In genomic region chr6:86477510-86478166, GRCh38 we compare ENCODE assay signal across 17 cellular contexts.
DNase-seq lines count a peak whose midpoint lies in the region; ATAC-seq, FAIRE-seq and TF ChIP-seq lines count a peak whose summit lies in the region.
"Had no signal": no experiment of that assay in that cellular context is flagged by ENCODE, and none has a peak within 500 bp of the region (broad histone marks: within the 10 kb centered on the region; RNA-seq: fewer than 3 reads in every experiment).

No MANE protein-coding gene starts in this region.

- no peak overlapping the region for H3K4me3 Mint-ChIP-seq in neural crest cell
- no peak overlapping the region for H3K4me3 Mint-ChIP-seq in CD4-positive, alpha-beta T cell
- H3K4me3 Mint-ChIP-seq: activated B cell treated with CpG ODN at 0.5 μM for 24 hours had no signal

- no peak for ATAC-seq in GM21723 (IDR thresholded peaks at IDR 0.05; ENCODE audit: unreplicated experiment)
- ATAC-seq in CD4-positive, alpha-beta T cell (ENCODE audit: poor library complexity): no peak
- ATAC-seq: left colon had no signal

- H3K9me3 ChIP-seq in MM.1S (replicated peaks; ENCODE audit: insufficient read depth, low read length): no peaks in the 10 kb centered on the region
- H3K9me3 ChIP-seq in H1 (ENCODE audit: insufficient read depth in 2 of 2, low read depth in 1 of 2, low read length in 1 of 2): no peaks in the 10 kb centered on the region
- H3K9me3 ChIP-seq in CD4-positive, alpha-beta T cell (ENCODE audit: control insufficient read depth, low read length): peaks cover 3% of the 10 kb centered on the region
- H3K9me3 ChIP-seq: suprapubic skin had no signal

- H3K23ac ChIP-seq in H1 (ENCODE audit: insufficient read length): no peak overlapping the region

- CTCF ChIA-PET in H1 (lab: Charles Lee; ENCODE audit: partially characterized antibody): no interaction called here
- CTCF ChIA-PET in CD4-positive, alpha-beta T cell (lab: Charles Lee): no interaction called here

- no peak overlapping the region for H3K4ac ChIP-seq in H1 (replicated peaks; ENCODE audit: insufficient read length, low read depth, low read length)

- H3K9me3 Mint-ChIP-seq in neural crest cell: no peaks in the 10 kb centered on the region
- peaks cover 5% of the 10 kb centered on the region for H3K9me3 Mint-ChIP-seq in CD4-positive, alpha-beta T cell
- H3K9me3 Mint-ChIP-seq: activated B cell treated with CpG ODN at 0.5 μM for 24 hours had no signal

- peak; percentile 94 for FAIRE-seq in H1 (lab: Jason Lieb, UNC)
- FAIRE-seq: GM12891 had no signal

- H3K27ac Mint-ChIP-seq in neural crest cell (ENCODE audit: unreplicated experiment): peak overlapping the region; percentile 86
- H3K27ac Mint-ChIP-seq in CD4-positive, alpha-beta T cell: no peak overlapping the region
- H3K27ac Mint-ChIP-seq: activated B cell treated with CpG ODN at 0.5 μM for 24 hours had no signal

- no peak overlapping the region for H4K5ac ChIP-seq in H1 (ENCODE audit: insufficient read length, low read depth, low read length)

- H2BK15ac ChIP-seq in H1 (ENCODE audit: low read length): no peak overlapping the region

- no peaks in the 10 kb centered on the region for H4K20me1 ChIP-seq in MM.1S (ENCODE audit: insufficient read depth, low read length)
- no peaks in the 10 kb centered on the region for H4K20me1 ChIP-seq in H1 (replicated peaks in 1 of 2; ENCODE audit: control insufficient read depth in 1 of 2, insufficient read depth in 2 of 2, low read length in 2 of 2)

- no peak overlapping the region for H2BK120ac ChIP-seq in H1 (replicated peaks; ENCODE audit: low read depth, low read length)

- TF ChIP-seq POLR2A in H1 (IDR thresholded peaks at IDR 0.05; ENCODE audit: control extremely low read depth in 1 of 2, low read depth in 2 of 2, low read length in 2 of 2): no peak

- no peak overlapping the region for H2BK5ac ChIP-seq in H1 (ENCODE audit: low read depth, low read length)

- no peak overlapping the region for H3K14ac ChIP-seq in H1 (ENCODE audit: insufficient read length)

- POLR2A ChIA-PET in H1 (lab: Charles Lee; ENCODE audit: partially characterized antibody): no interaction called here
- POLR2A ChIA-PET in CD4-positive, alpha-beta T cell (lab: Charles Lee): no interaction called here

- H3K27me3 Mint-ChIP-seq in neural crest cell (ENCODE audit: low read depth): no peaks in the 10 kb centered on the region
- H3K27me3 Mint-ChIP-seq in CD4-positive, alpha-beta T cell: no peaks in the 10 kb centered on the region
- H3K27me3 Mint-ChIP-seq: activated B cell treated with CpG ODN at 0.5 μM for 24 hours had no signal

- peaks cover 13% of the 10 kb centered on the region for H3K4me1 Mint-ChIP-seq in neural crest cell
- no peaks in the 10 kb centered on the region for H3K4me1 Mint-ChIP-seq in CD4-positive, alpha-beta T cell (ENCODE audit: low read depth)
- H3K4me1 Mint-ChIP-seq: activated B cell treated with CpG ODN at 0.5 μM for 24 hours had no signal

- no peaks in the 10 kb centered on the region for H3K23me2 ChIP-seq in H1 (ENCODE audit: low read depth, low read length)

- H3K18ac ChIP-seq in H1 (ENCODE audit: extremely low read depth, low read length): no peak overlapping the region

- H2BK20ac ChIP-seq in H1 (ENCODE audit: low read length): no peak overlapping the region

- H3K9ac ChIP-seq in MM.1S (ENCODE audit: low read length) (peak overlapping the region; percentile 86), H1 (replicated peaks in 1 of 4; ENCODE audit: extremely low read depth in 1 of 4, low read depth in 3 of 4, low read length in 3 of 4) (no peak overlapping the region)

- H3K79me2 ChIP-seq in MM.1S (ENCODE audit: low read length) (no peaks in the 10 kb centered on the region), H1 (ENCODE audit: control insufficient read depth in 1 of 2, insufficient read depth in 2 of 2, low read length in 2 of 2) (no peaks in the 10 kb centered on the region)

- DNase-seq in DMS53 treated with DMSO at 0.1 percent for 48 hours (lab: John Stamatoyannopoulos, UW; ENCODE audit: unreplicated experiment) (peak; percentile 15), MM.1S (peak; percentile 92), H1 (ENCODE audit: low read depth in 1 of 2, low spot score in 2 of 2) (peak in 1 of 2 experiments; percentile 43), neural crest cell (ENCODE audit: low read depth, low spot score) (no peak), NCI-H226 (no peak), coronary artery (ENCODE audit: low spot score) (no peak)
- DNase-seq in CD4-positive, alpha-beta T cell: no peak
- DNase-seq: activated B cell treated with CpG ODN at 0.5 μM for 24 hours; activated effector memory CD4-positive, alpha-beta T cell treated with Interleukin-2 at 50 U/mL for 16 hours; effector memory CD4-positive, alpha-beta T cell; GDM1; IMR-90; left colon; SIG-M5 had no signal

- H3K27ac ChIP-seq in MM.1S (ENCODE audit: low read length) (peak overlapping the region; percentile 92), H1 (ENCODE audit: low read depth, low read length) (no peak overlapping the region), coronary artery (no peak overlapping the region)
- H3K27ac ChIP-seq in CD4-positive, alpha-beta T cell (ENCODE audit: low read depth, low read length): no peak overlapping the region
- H3K27ac ChIP-seq: suprapubic skin had no signal

- no peak for TF ChIP-seq EP300 in H1 (IDR thresholded peaks at IDR 0.05; ENCODE audit: borderline replicate concordance in 1 of 2, low read depth in 2 of 2, low read length in 2 of 2)

- H3F3A ChIP-seq in MM.1S (ENCODE audit: insufficient read depth, low read length): peaks cover 24% of the 10 kb centered on the region

- H3K9me2 ChIP-seq in MM.1S (replicated peaks; ENCODE audit: insufficient read depth, low read length): no peaks in the 10 kb centered on the region

- no peaks in the 10 kb centered on the region for H3K36me3 ChIP-seq in MM.1S (replicated peaks; ENCODE audit: insufficient read depth, low read length)
- H3K36me3 ChIP-seq in H1 (ENCODE audit: control insufficient read depth in 2 of 4, insufficient read depth in 4 of 4, low read length in 3 of 4): no peaks in the 10 kb centered on the region
- H3K36me3 ChIP-seq: suprapubic skin had no signal

- H3K4me1 ChIP-seq in MM.1S (ENCODE audit: low read length) (peaks cover 24% of the 10 kb centered on the region), H1 (replicated peaks in 1 of 4; ENCODE audit: control insufficient read depth in 3 of 4, insufficient read depth in 4 of 4, low read length in 3 of 4) (peaks cover 0 to 6% (median 4%) of the 10 kb centered on the region in 4 experiments; a peak in 6 of 7 replicates)
- H3K4me1 ChIP-seq: suprapubic skin had no signal

- no peak overlapping the region for H3K56ac ChIP-seq in H1 (replicated peaks; ENCODE audit: insufficient read length, low read depth, low read length)

- 77% methylated on average over 9 of the region's 9 CpGs; no CpG with 5 or more reads in 1 of the 2 experiments for WGBS in H1 (ENCODE audit: extremely low coverage in 1 of 2, insufficient coverage in 1 of 2, insufficient read length in 1 of 2, insufficient replicate concordance in 2 of 2, low coverage in 1 of 2, low lambda C conversion rate in 2 of 2, missing lambda C conversion rate in 1 of 2), 2 experiments

- no peak for TF ChIP-seq RAD21 in H1 (IDR thresholded peaks at IDR 0.05 in 1 of 2, conservative IDR thresholded peaks at IDR 0.05 in 1 of 2; ENCODE audit: low read depth in 2 of 2, low read length in 2 of 2)

- no peaks in the 10 kb centered on the region for H3K27me3 ChIP-seq in MM.1S (replicated peaks; ENCODE audit: insufficient read depth, low read length)
- H3K27me3 ChIP-seq in H1 (replicated peaks in 1 of 4; ENCODE audit: control insufficient read depth in 3 of 4, extremely low read depth in 1 of 4, insufficient read depth in 3 of 4, low read length in 3 of 4): no peaks in the 10 kb centered on the region
- H3K27me3 ChIP-seq in CD4-positive, alpha-beta T cell (ENCODE audit: control insufficient read depth, insufficient read depth, low read length): no peaks in the 10 kb centered on the region
- H3K27me3 ChIP-seq: suprapubic skin had no signal

- H3K79me1 ChIP-seq in H1 (ENCODE audit: low read depth, low read length): no peaks in the 10 kb centered on the region

- peak overlapping the region; percentile 65; the same call in 1 of the 2 replicates for H2AK5ac ChIP-seq in H1 (ENCODE audit: low read depth, low read length)

- H3K36me3 Mint-ChIP-seq in neural crest cell (ENCODE audit: low read depth): no peaks in the 10 kb centered on the region
- no peaks in the 10 kb centered on the region for H3K36me3 Mint-ChIP-seq in CD4-positive, alpha-beta T cell (ENCODE audit: low read depth)

- peak overlapping the region; percentile 48 for H3K4me3 ChIP-seq in MM.1S (ENCODE audit: low read length)
- H3K4me3 ChIP-seq in H1 (ENCODE audit: extremely low read depth in 1 of 4, insufficient read depth in 2 of 4, low read depth in 3 of 4, low read length in 4 of 4): no peak overlapping the region
- H3K4me3 ChIP-seq in coronary artery: no peak overlapping the region
- H3K4me3 ChIP-seq: suprapubic skin had no signal

- intact Hi-C loops in CD4-positive, alpha-beta T cell (cut with DNase I, micrococcal nuclease): no loop called here

- H4K91ac ChIP-seq in H1 (replicated peaks; ENCODE audit: insufficient read length, low read length): no peak overlapping the region

- H2AFZ ChIP-seq in MM.1S (ENCODE audit: low read length): peak overlapping the region; percentile 29; the same call in 1 of the 2 replicates
- peak overlapping the region; percentile 28 for H2AFZ ChIP-seq in H1 (ENCODE audit: low read length)

- H3K4me2 ChIP-seq in MM.1S (ENCODE audit: low read depth, low read length) (peak overlapping the region; percentile 83), H1 (ENCODE audit: insufficient read depth in 1 of 2, low read depth in 2 of 2, low read length in 2 of 2) (no peak overlapping the region)

- peak overlapping the region; percentile 80; the same call in 1 of the 2 replicates for H2BK12ac ChIP-seq in H1 (ENCODE audit: low read depth, low read length)

- TF ChIP-seq CTCF in MM.1S (IDR thresholded peaks at IDR 0.05; ENCODE audit: low read length): no peak
- no peak for TF ChIP-seq CTCF in H1 (IDR thresholded peaks at IDR 0.05; ENCODE audit: control extremely low read depth in 1 of 3, insufficient read depth in 1 of 3, low read depth in 1 of 3, low read length in 3 of 3)
- no peak for TF ChIP-seq CTCF in neural crest cell (conservative IDR thresholded peaks at IDR 0.05)
- no peak for TF ChIP-seq CTCF in coronary artery (IDR thresholded peaks at IDR 0.05)
- no peak for TF ChIP-seq CTCF in CD4-positive, alpha-beta T cell (IDR thresholded peaks at IDR 0.05)

- no peak overlapping the region for H4K8ac ChIP-seq in H1 (ENCODE audit: extremely low read depth, insufficient read depth, low read length)

TF ChIP-seq in H1, 55 proteins besides CTCF, POLR2A, EP300 and RAD21 (continues in another document):
- TF ChIP-seq, protein P1, sequence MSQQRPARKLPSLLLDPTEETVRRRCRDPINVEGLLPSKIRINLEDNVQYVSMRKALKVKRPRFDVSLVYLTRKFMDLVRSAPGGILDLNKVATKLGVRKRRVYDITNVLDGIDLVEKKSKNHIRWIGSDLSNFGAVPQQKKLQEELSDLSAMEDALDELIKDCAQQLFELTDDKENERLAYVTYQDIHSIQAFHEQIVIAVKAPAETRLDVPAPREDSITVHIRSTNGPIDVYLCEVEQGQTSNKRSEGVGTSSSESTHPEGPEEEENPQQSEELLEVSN (IDR thresholded peaks at IDR 0.05): peak; percentile 50; the same call in 1 of the 2 replicates
- TF ChIP-seq BRCA1 (IDR thresholded peaks at IDR 0.05; ENCODE audit: low read depth, low read length) (no peak), CBX8 (IDR thresholded peaks at IDR 0.05; ENCODE audit: borderline replicate concordance, low read depth, low read length) (no peak)

Comparison
In these comparisons a context has a peak if more than half of its experiments do, and no peak if none do; other contexts are left out.
1. DNase-seq: peak in DMS53 treated with DMSO at 0.1 percent for 48 hours (single experiment) and MM.1S (single experiment); none in neural crest cell (single experiment), NCI-H226 (single experiment), coronary artery (single experiment) and CD4-positive, alpha-beta T cell (0 of 10).